ENCODE assay signal across 15 cellular contexts in genomic region chr1:41380195-41380594, GRCh38. TPM values are rescaled to one million over a fixed set of nuclear protein-coding genes. Genes with fewer than 3 reads are reported as not detected.
DNase-seq lines count a peak whose midpoint lies in the region; ATAC-seq, FAIRE-seq and TF ChIP-seq lines count a peak whose summit lies in the region.
"Had no signal": no experiment of that assay in that cellular context is flagged by ENCODE, and none has a peak within 500 bp of the region (broad histone marks: within the 10 kb centered on the region; RNA-seq: fewer than 3 reads in every experiment).

No MANE protein-coding gene starts in this region.

- H3K4me2 ChIP-seq in HCT116 (ENCODE audit: low read length) = peak overlapping the region; percentile 95; the same call in 1 of the 2 replicates

- H3K36me3 ChIP-seq in HCT116 (ENCODE audit: control insufficient read depth in 1 of 2, insufficient read depth in 2 of 2, low read length in 2 of 2) (no peaks in the 10 kb centered on the region), rectal smooth muscle tissue (ENCODE audit: control insufficient read depth, insufficient read depth, low read length) (no peaks in the 10 kb centered on the region)

- H3K79me2 ChIP-seq in HCT116 (ENCODE audit: insufficient read depth, low read length) = no peaks in the 10 kb centered on the region

- peak overlapping the region; percentile 93; the same call in 1 of the 2 replicates for H3K27ac ChIP-seq in HCT116 (ENCODE audit: low read depth, low read length)
- H3K27ac ChIP-seq in rectal smooth muscle tissue (ENCODE audit: low read depth, low read length) = peak overlapping the region; percentile 96

- intact Hi-C loops in HCT116 (cut with micrococcal nuclease) = no loop called here

- H3K9ac ChIP-seq in HCT116 (ENCODE audit: low read length) = 0 out of 2 replicates have a peak overlapping the region, but pooled peaks have one; percentile 65
- H3K9ac ChIP-seq in rectal smooth muscle tissue (ENCODE audit: low read length) = no peak overlapping the region

- H4K20me1 ChIP-seq in HCT116 (ENCODE audit: insufficient read depth) = no peaks in the 10 kb centered on the region

- POLR2A ChIA-PET in HCT116 (lab: Charles Lee) = no interaction called here

- peaks cover 6% of the 10 kb centered on the region for H3K36me3 Mint-ChIP-seq in effector memory CD8-positive, alpha-beta T cell (ENCODE audit: insufficient read depth)

- FAIRE-seq in urothelium cell line (lab: Jason Lieb, UNC) = no peak
- FAIRE-seq: A204.1, keratinocyte, small intestine had no signal

- no peaks in the 10 kb centered on the region for H3K27me3 ChIP-seq in HCT116 (ENCODE audit: insufficient read depth, low read length)
- peaks cover 11% of the 10 kb centered on the region for H3K27me3 ChIP-seq in rectal smooth muscle tissue (ENCODE audit: control insufficient read depth, insufficient read depth, low read length)

- no TSS peak for BruUV-seq in HCT116 (replicated peaks; lab: Mats Ljungman, UMichigan)

- no peaks in the 10 kb centered on the region for H3K9me3 ChIP-seq in HCT116 (ENCODE audit: control insufficient read depth in 1 of 2, insufficient read depth in 1 of 2, low read depth in 1 of 2, low read length in 2 of 2)

- peak overlapping the region; percentile 69 to 71 for H3K4me3 Mint-ChIP-seq in effector memory CD8-positive, alpha-beta T cell

- peaks cover 0 to 12% of the 10 kb centered on the region in 2 donors for H3K4me1 Mint-ChIP-seq in effector memory CD8-positive, alpha-beta T cell (ENCODE audit: low read depth in 2 of 2)

- H3K9me2 ChIP-seq in HCT116 (ENCODE audit: insufficient read depth) = no peaks in the 10 kb centered on the region

- H3K4me3 ChIP-seq in HCT116 (replicated peaks in 1 of 2; ENCODE audit: low read depth in 1 of 2, low read length in 2 of 2) (no peak overlapping the region), rectal smooth muscle tissue (ENCODE audit: low read length) (peak overlapping the region; percentile 55)

- TF ChIP-seq RAD21 in HCT116 (IDR thresholded peaks at IDR 0.05; ENCODE audit: low read depth) = no peak

- ATAC-seq in HCT116 (no peak), GM19463 (IDR thresholded peaks at IDR 0.05; ENCODE audit: unreplicated experiment) (no peak)
- ATAC-seq in effector memory CD8-positive, alpha-beta T cell (replicated peaks) = no peak

- CTCF ChIA-PET in HCT116 (lab: Charles Lee) = no interaction called here

- RAD21 ChIA-PET in HCT116 (lab: Charles Lee; ENCODE audit: low non-redundant PET in 1 of 2, low total read pairs in 2 of 2, uncharacterized antibody in 2 of 2, unreplicated experiment in 2 of 2) = no interaction called here

- TF ChIP-seq POLR2A in HCT116 (IDR thresholded peaks at IDR 0.05; ENCODE audit: borderline replicate concordance, extremely low read depth, insufficient read depth, insufficient read length) = no peak

- no peak overlapping the region for H2AFZ ChIP-seq in HCT116 (ENCODE audit: low read depth, low read length, poor library complexity, severe bottlenecking)

- H3K9me3 Mint-ChIP-seq in effector memory CD8-positive, alpha-beta T cell = no peaks in the 10 kb centered on the region
- H3K9me3 Mint-ChIP-seq: activated T-helper 1 cell treated with anti-CD3 and anti-CD28 coated beads, Interleukin-12 subunit alpha, Interleukin-12 subunit beta, Interleukin-2, Interleukin-4 antibody, amounts not matched to agents 30 ng/mL and 10 ng/mL and 1 ng/mL, durations not matched to agents 14 hours and 24 hours and 36 hours had no signal

- peaks cover 10 to 32% of the 10 kb centered on the region in 2 experiments; a peak in 3 of 4 replicates for H3K4me1 ChIP-seq in HCT116 (ENCODE audit: control insufficient read depth in 1 of 2, insufficient read depth in 2 of 2, low read length in 2 of 2)
- H3K4me1 ChIP-seq in rectal smooth muscle tissue (ENCODE audit: control insufficient read depth, insufficient read depth, low read length) = peaks cover 8% of the 10 kb centered on the region

- H3K27ac Mint-ChIP-seq in effector memory CD8-positive, alpha-beta T cell = peak overlapping the region; percentile 9 to 42
- H3K27ac Mint-ChIP-seq: activated T-helper 1 cell treated with anti-CD3 and anti-CD28 coated beads, Interleukin-12 subunit alpha, Interleukin-12 subunit beta, Interleukin-2, Interleukin-4 antibody, amounts not matched to agents 30 ng/mL and 10 ng/mL and 1 ng/mL, durations not matched to agents 14 hours and 24 hours and 36 hours had no signal

- TF ChIP-seq CTCF in HCT116 (IDR thresholded peaks at IDR 0.05 in 2 of 3, conservative IDR thresholded peaks at IDR 0.05 in 1 of 3; ENCODE audit: borderline replicate concordance in 1 of 3, insufficient read depth in 1 of 3, low read depth in 2 of 3, low read length in 2 of 3) = no peak

- DNase-seq in DMS153 (lab: John Stamatoyannopoulos, UW) (peak; percentile 76), DMS153 treated with DMSO at 0.1 percent for 48 hours (lab: John Stamatoyannopoulos, UW; ENCODE audit: unreplicated experiment) (no peak), HCT116 (ENCODE audit: low read depth, low spot score) (no peak), urothelium cell line (ENCODE audit: low spot score) (no peak), NOMO-1 treated with dmso at 0.1 percent for 144 hours (lab: John Stamatoyannopoulos, UW; ENCODE audit: unreplicated experiment) (no peak)
- no peak for DNase-seq in effector memory CD8-positive, alpha-beta T cell
- DNase-seq: activated CD4-positive, alpha-beta T cell treated with anti-CD3 and anti-CD28 coated beads, Interleukin-2, amount 50 U/mL, for 1 hour; NCI-H226 had no signal

- peaks cover 33 to 62% of the 10 kb centered on the region in 2 donors for H3K27me3 Mint-ChIP-seq in effector memory CD8-positive, alpha-beta T cell

TF ChIP-seq in HCT116, 20 proteins besides CTCF, POLR2A, EP300 and RAD21:
- TF ChIP-seq FOSL1 (IDR thresholded peaks at IDR 0.05; ENCODE audit: low read depth) = no peak
- no peak for TF ChIP-seq SP1 (IDR thresholded peaks at IDR 0.05; ENCODE audit: low read depth)
- TF ChIP-seq YY1 (IDR thresholded peaks at IDR 0.05; ENCODE audit: extremely low read depth, insufficient replicate concordance, low read depth, low read length) = no peak
- TF ChIP-seq CEBPB (IDR thresholded peaks at IDR 0.05; ENCODE audit: low read depth) = no peak
- no peak for TF ChIP-seq ZNF274 (IDR thresholded peaks at IDR 0.05; ENCODE audit: low read depth, low read length)
- TF ChIP-seq, protein P1, sequence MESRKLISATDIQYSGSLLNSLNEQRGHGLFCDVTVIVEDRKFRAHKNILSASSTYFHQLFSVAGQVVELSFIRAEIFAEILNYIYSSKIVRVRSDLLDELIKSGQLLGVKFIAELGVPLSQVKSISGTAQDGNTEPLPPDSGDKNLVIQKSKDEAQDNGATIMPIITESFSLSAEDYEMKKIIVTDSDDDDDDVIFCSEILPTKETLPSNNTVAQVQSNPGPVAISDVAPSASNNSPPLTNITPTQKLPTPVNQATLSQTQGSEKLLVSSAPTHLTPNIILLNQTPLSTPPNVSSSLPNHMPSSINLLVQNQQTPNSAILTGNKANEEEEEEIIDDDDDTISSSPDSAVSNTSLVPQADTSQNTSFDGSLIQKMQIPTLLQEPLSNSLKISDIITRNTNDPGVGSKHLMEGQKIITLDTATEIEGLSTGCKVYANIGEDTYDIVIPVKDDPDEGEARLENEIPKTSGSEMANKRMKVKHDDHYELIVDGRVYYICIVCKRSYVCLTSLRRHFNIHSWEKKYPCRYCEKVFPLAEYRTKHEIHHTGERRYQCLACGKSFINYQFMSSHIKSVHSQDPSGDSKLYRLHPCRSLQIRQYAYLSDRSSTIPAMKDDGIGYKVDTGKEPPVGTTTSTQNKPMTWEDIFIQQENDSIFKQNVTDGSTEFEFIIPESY (IDR thresholded peaks at IDR 0.05; ENCODE audit: extremely low read depth, insufficient replicate concordance, low read length) = no peak
- TF ChIP-seq, protein P2, sequence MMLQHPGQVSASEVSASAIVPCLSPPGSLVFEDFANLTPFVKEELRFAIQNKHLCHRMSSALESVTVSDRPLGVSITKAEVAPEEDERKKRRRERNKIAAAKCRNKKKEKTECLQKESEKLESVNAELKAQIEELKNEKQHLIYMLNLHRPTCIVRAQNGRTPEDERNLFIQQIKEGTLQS (IDR thresholded peaks at IDR 0.05) = no peak
- no peak for TF ChIP-seq SRF (IDR thresholded peaks at IDR 0.05; ENCODE audit: low read depth)
TF ChIP-seq in HCT116: peak in this region for 0.

RNA-seq across cellular contexts. Expression of gene FOXO6, which starts 19.0 kb away (rescaled TPM):
- total RNA-seq in HCT116 (2021; ENCODE audit: unreplicated experiment) = 7.0 TPM
- 4.0 and 4.1 TPM in 2 replicates for polyA plus RNA-seq in HCT116 (2012)
- total RNA-seq: activated T-helper 1 cell treated with anti-CD3 and anti-CD28 coated beads, Interleukin-12 subunit alpha, Interleukin-12 subunit beta, Interleukin-2, Interleukin-4 antibody, amounts not matched to agents 30 ng/mL and 10 ng/mL and 1 ng/mL, durations not matched to agents 14 hours and 24 hours and 36 hours; glomerular endothelial cell had no signal
- polyA plus RNA-seq: keratinocyte had no signal
